ENCODE assay signal across 8 cellular contexts in genomic region chr19:46784262-46785053, GRCh38. TPM values are rescaled to one million over a fixed set of nuclear protein-coding genes. Genes with fewer than 3 reads are reported as not detected.
DNase-seq lines count a peak whose midpoint lies in the region; ATAC-seq and TF ChIP-seq lines count a peak whose summit lies in the region.

No MANE protein-coding gene starts in this region.

- H3K27me3 ChIP-seq in esophagus muscularis mucosa: peaks cover 0 to 4% (median 0%) of the 10 kb centered on the region in 4 donors

- H3K9me3 Mint-ChIP-seq in HFFc6: no peaks in the 10 kb centered on the region
- no peaks in the 10 kb centered on the region for H3K9me3 Mint-ChIP-seq in natural killer cell treated with Interleukin-12 subunit alpha and Interleukin-12 subunit beta and Interleukin-15 and Interleukin-18, amount 100 ng/mL, for 72 hours

- TF ChIP-seq POLR2A in esophagus muscularis mucosa (IDR thresholded peaks at IDR 0.05; ENCODE audit: low read depth): no peak

- peaks cover 28 to 50% (median 39%) of the 10 kb centered on the region in 4 donors for H3K36me3 ChIP-seq in esophagus muscularis mucosa

- peaks cover 4% of the 10 kb centered on the region; the same call in 1 of the 2 replicates for H3K27me3 Mint-ChIP-seq in HFFc6 (ENCODE audit: insufficient read depth)
- H3K27me3 Mint-ChIP-seq in natural killer cell treated with Interleukin-12 subunit alpha and Interleukin-12 subunit beta and Interleukin-15 and Interleukin-18, amount 100 ng/mL, for 72 hours: no peaks in the 10 kb centered on the region

- 75% methylated on average over 8 of the region's 17 CpGs for WGBS in esophagus muscularis mucosa

- peak overlapping the region; percentile 97 for H3K27ac Mint-ChIP-seq in HFFc6
- H3K27ac Mint-ChIP-seq in natural killer cell treated with Interleukin-12 subunit alpha and Interleukin-12 subunit beta and Interleukin-15 and Interleukin-18, amount 100 ng/mL, for 72 hours: peak overlapping the region; percentile 99

- TF ChIP-seq EP300 in esophagus muscularis mucosa (IDR thresholded peaks at IDR 0.05): no peak

- intact Hi-C loops in esophagus muscularis mucosa (cut with DNase I): no loop called here

- peak; percentile 90 for DNase-seq in Daoy (ENCODE audit: low read depth)
- DNase-seq in HFFc6: peak; percentile 94
- peak; percentile 74 for DNase-seq in NCI-H82 treated with DMSO at 0.1 percent for 48 hours (lab: John Stamatoyannopoulos, UW; ENCODE audit: unreplicated experiment)
- peak; percentile 35 to 49 (median 40) for DNase-seq in activated CD8-positive, alpha-beta memory T cell treated with anti-CD3 and anti-CD28 coated beads for 48 hours (ENCODE audit: low read depth in 2 of 3, low spot score in 2 of 3)
- DNase-seq in esophagus muscularis mucosa (ENCODE audit: extremely low spot score): peak; percentile 95
- DNase-seq in natural killer cell treated with Interleukin-12 subunit alpha and Interleukin-12 subunit beta and Interleukin-15 and Interleukin-18, amount 100 ng/mL, for 72 hours (ENCODE audit: low spot score): peak; percentile 82
- DNase-seq in ureter (ENCODE audit: low spot score): peak; percentile 89
- no peak for DNase-seq in effector CD4-positive, alpha-beta T cell

- H3K4me1 Mint-ChIP-seq in HFFc6 (ENCODE audit: low read depth): peaks cover 59% of the 10 kb centered on the region
- peaks cover 47 to 58% of the 10 kb centered on the region in 2 donors for H3K4me1 Mint-ChIP-seq in natural killer cell treated with Interleukin-12 subunit alpha and Interleukin-12 subunit beta and Interleukin-15 and Interleukin-18, amount 100 ng/mL, for 72 hours (ENCODE audit: low read depth in 2 of 2)

- peak overlapping the region; percentile 78 to 93 (median 84) for H3K27ac ChIP-seq in esophagus muscularis mucosa (replicated peaks in 1 of 4)

- peak; percentile 70 for TF ChIP-seq CTCF in HFFc6 (IDR thresholded peaks at IDR 0.05)
- no peak for TF ChIP-seq CTCF in esophagus muscularis mucosa (IDR thresholded peaks at IDR 0.05)

- peaks cover 47% of the 10 kb centered on the region for H3K36me3 Mint-ChIP-seq in HFFc6 (ENCODE audit: low read depth)
- H3K36me3 Mint-ChIP-seq in natural killer cell treated with Interleukin-12 subunit alpha and Interleukin-12 subunit beta and Interleukin-15 and Interleukin-18, amount 100 ng/mL, for 72 hours: peaks cover 24% of the 10 kb centered on the region

- H3K4me1 ChIP-seq in esophagus muscularis mucosa: peaks cover 44 to 71% (median 63%) of the 10 kb centered on the region in 4 donors

- H3K4me3 ChIP-seq in esophagus muscularis mucosa: peak overlapping the region; percentile 70 to 90 (median 84)

- no peaks in the 10 kb centered on the region for H3K9me3 ChIP-seq in esophagus muscularis mucosa

- peak overlapping the region; percentile 97 for H3K4me3 Mint-ChIP-seq in HFFc6
- peak overlapping the region; percentile 98 for H3K4me3 Mint-ChIP-seq in natural killer cell treated with Interleukin-12 subunit alpha and Interleukin-12 subunit beta and Interleukin-15 and Interleukin-18, amount 100 ng/mL, for 72 hours

- ATAC-seq in natural killer cell treated with Interleukin-12 subunit alpha and Interleukin-12 subunit beta and Interleukin-15 and Interleukin-18, amount 100 ng/mL, for 72 hours: peak; percentile 53 to 61

RNA-seq across cellular contexts. Expression of gene SLC1A5, which starts 3.9 kb away (rescaled TPM):
- 117 and 141 TPM in 2 replicates for total RNA-seq in Daoy (2014; rRNA removed; shearing (Covaris generic))
- total RNA-seq in HFFc6 (2021; fragmentation: NEBNext Ultra II Directional; extraction: Animal tissue kit (Norgen Biotek cat#: 25700)): 100 to 1,000 TPM; 263 to 310 (median 281) TPM
- total RNA-seq in esophagus muscularis mucosa: 10 to 100 TPM; 42.8 to 93.6 (median 66.7) TPM
- 100 to 1,000 TPM; 215 to 269 TPM for total RNA-seq in natural killer cell treated with Interleukin-12 subunit alpha and Interleukin-12 subunit beta and Interleukin-15 and Interleukin-18, amount 100 ng/mL, for 72 hours
- total RNA-seq in ureter: 344 TPM

RNA-seq across cellular contexts. Expression of gene STRN4, which starts 38.2 kb away (rescaled TPM):
- 67.1 and 106 TPM in 2 replicates for total RNA-seq in Daoy (2014; rRNA removed; shearing (Covaris generic))
- total RNA-seq in HFFc6 (2021; fragmentation: NEBNext Ultra II Directional; extraction: Animal tissue kit (Norgen Biotek cat#: 25700)): 10 to 100 TPM; 53.6 to 60.8 (median 58.3) TPM
- total RNA-seq in esophagus muscularis mucosa: 100 to 1,000 TPM in 2 of 4 donors, 10 to 100 TPM in 2; 85.2 to 119 (median 101) TPM
- total RNA-seq in natural killer cell treated with Interleukin-12 subunit alpha and Interleukin-12 subunit beta and Interleukin-15 and Interleukin-18, amount 100 ng/mL, for 72 hours: 100 to 1,000 TPM in 1 of 2 donors, 10 to 100 TPM in 1; 88.9 to 121 TPM
- 67.6 TPM for total RNA-seq in ureter

RNA-seq across cellular contexts. Expression of gene FKRP, which starts 38.6 kb away (rescaled TPM):
- 20.0 and 23.1 TPM in 2 replicates for total RNA-seq in Daoy (2014; rRNA removed; shearing (Covaris generic))
- 10 to 100 TPM; 31.4 to 36.8 (median 33.2) TPM for total RNA-seq in HFFc6 (2021; fragmentation: NEBNext Ultra II Directional; extraction: Animal tissue kit (Norgen Biotek cat#: 25700))
- total RNA-seq in esophagus muscularis mucosa (10 to 100 TPM; 22.4 to 30.3 (median 26.5) TPM), ureter (20.6 TPM)
- 10 to 100 TPM; 16.4 to 25.4 TPM for total RNA-seq in natural killer cell treated with Interleukin-12 subunit alpha and Interleukin-12 subunit beta and Interleukin-15 and Interleukin-18, amount 100 ng/mL, for 72 hours
